Comparison of ENCODE assay signal across 18 cellular contexts in the genomic region with DNA sequence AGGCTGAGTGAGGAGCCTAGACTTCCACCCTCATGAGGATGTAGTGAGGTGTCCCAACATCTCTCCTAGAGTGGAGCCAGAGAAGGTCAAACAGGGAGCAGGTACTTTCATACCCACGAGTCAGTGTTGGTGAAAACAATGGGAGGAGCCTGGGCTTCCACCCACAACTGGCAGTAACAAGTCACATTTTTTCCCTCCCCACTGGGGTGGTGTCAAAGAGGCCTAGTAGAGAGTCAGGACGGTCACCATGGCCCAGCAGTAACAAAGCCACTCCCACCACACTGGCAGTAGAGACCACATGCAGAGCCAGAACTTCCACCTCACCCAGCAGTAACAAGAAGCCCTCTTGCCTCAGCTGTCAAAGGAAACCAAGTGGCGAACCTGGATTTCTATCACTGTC.
"Had no signal": no experiment of that assay in that cellular context is flagged by ENCODE, and none has a peak within 500 bp of the region (broad histone marks: within the 10 kb centered on the region; RNA-seq: fewer than 3 reads in every experiment).

No MANE protein-coding gene starts in this region.

- H3K27ac Mint-ChIP-seq: activated naive CD4-positive, alpha-beta T cell treated with anti-CD3 and anti-CD28 coated beads, Interleukin-2, amount 50 U/mL, for 24 hours; activated T-cell treated with anti-CD3 and anti-CD28 coated beads, Interleukin-2, amount 50 U/mL, for 72 hours; naive thymus-derived CD4-positive, alpha-beta T cell; neural progenitor cell; type B pancreatic cell had no signal

- DNase-seq: activated CD4-positive, alpha-beta T cell treated with anti-CD3 and anti-CD28 coated beads, Interleukin-2, amount 50 U/mL, for 1 hour; activated gamma-delta T cell; activated T-cell treated with anti-CD3 and anti-CD28 coated beads, Interleukin-2, amount 50 U/mL, for 72 hours; effector CD4-positive, alpha-beta T cell; gastrocnemius medialis; head of caudate nucleus; kidney; left lung; naive thymus-derived CD4-positive, alpha-beta T cell; right cardiac atrium; stimulated activated CD4-positive, alpha-beta T cell treated with anti-CD3 and anti-CD28 coated beads, Interleukin-2, amount 100 ng/mL, for 24 hours; SW 1271; T-helper 2 cell; testis had no signal

- H3K27me3 Mint-ChIP-seq: activated naive CD4-positive, alpha-beta T cell treated with anti-CD3 and anti-CD28 coated beads, Interleukin-2, amount 50 U/mL, for 24 hours; type B pancreatic cell had no signal

- H3K9me3 Mint-ChIP-seq: activated naive CD4-positive, alpha-beta T cell treated with anti-CD3 and anti-CD28 coated beads, Interleukin-2, amount 50 U/mL, for 24 hours; activated T-cell treated with anti-CD3 and anti-CD28 coated beads, Interleukin-2, amount 50 U/mL, for 72 hours; neural progenitor cell had no signal

- ATAC-seq: activated T-cell treated with anti-CD3 and anti-CD28 coated beads, Interleukin-2, amount 50 U/mL, for 72 hours; esophagus mucosa; gastrocnemius medialis; left lung; naive thymus-derived CD4-positive, alpha-beta T cell; right cardiac atrium had no signal

- H3K36me3 Mint-ChIP-seq: activated naive CD4-positive, alpha-beta T cell treated with anti-CD3 and anti-CD28 coated beads, Interleukin-2, amount 50 U/mL, for 24 hours; naive thymus-derived CD4-positive, alpha-beta T cell had no signal

- H3K4me1 Mint-ChIP-seq: neural progenitor cell had no signal

- H3K4me3 Mint-ChIP-seq: activated naive CD4-positive, alpha-beta T cell treated with anti-CD3 and anti-CD28 coated beads, Interleukin-2, amount 50 U/mL, for 24 hours; naive thymus-derived CD4-positive, alpha-beta T cell; neural progenitor cell; type B pancreatic cell had no signal
